In the genomic region with DNA sequence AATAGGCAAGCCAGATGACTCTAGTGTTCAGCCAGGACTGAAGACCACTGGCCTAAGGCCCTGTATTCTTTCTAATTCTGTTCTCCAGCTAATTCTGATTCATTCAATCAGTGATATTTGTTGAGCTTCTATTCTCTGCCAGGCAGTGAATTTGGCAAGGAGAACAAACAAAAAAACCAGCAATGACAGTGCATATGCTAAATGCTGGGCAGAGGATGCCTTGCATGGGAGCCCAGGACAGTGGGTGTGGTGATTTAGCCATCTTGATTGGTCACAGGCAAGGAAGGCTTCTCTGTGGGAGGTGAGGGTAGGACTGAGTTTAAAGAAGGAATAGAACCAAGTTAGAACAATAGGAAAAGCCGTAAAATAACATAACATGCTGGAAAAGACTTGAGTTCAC, we compare ENCODE assay signal across 21 cellular contexts. TPM values are rescaled to one million over a fixed set of nuclear protein-coding genes. Genes with fewer than 3 reads are reported as not detected.
"Had no signal": no experiment of that assay in that cellular context is flagged by ENCODE, and none has a peak within 500 bp of the region (broad histone marks: within the 10 kb centered on the region; RNA-seq: fewer than 3 reads in every experiment).

No MANE protein-coding gene starts in this region.

- H3K27ac ChIP-seq: breast epithelium had no signal

- H3K4me3 ChIP-seq: breast epithelium had no signal

- DNase-seq: activated CD4-positive, alpha-beta T cell treated with anti-CD3 and anti-CD28 coated beads for 48 hours; activated CD4-positive, alpha-beta T cell treated with anti-CD3 and anti-CD28 coated beads, Interleukin-2, amount 50 U/mL, for 4 hours; activated CD4-positive, CD25-positive, alpha-beta regulatory T cell treated with anti-CD3 and anti-CD28 coated beads, Interleukin-2, amount 50 U/mL, for 72 hours; activated CD8-positive, alpha-beta memory T cell treated with anti-CD3 and anti-CD28 coated beads, Interleukin-2, amount 50 U/mL, for 48 hours; activated CD8-positive, alpha-beta T cell treated with anti-CD3 and anti-CD28 coated beads, Interleukin-2, amount 10 ng/mL, durations not matched to agents 7 days and 5 days; activated effector memory CD4-positive, alpha-beta T cell treated with Interleukin-2 at 50 U/mL for 16 hours; activated naive CD4-positive, alpha-beta T cell; activated T-cell treated with anti-CD3 and anti-CD28 coated beads, Interleukin-2, amount 50 U/mL, for 1 hour; aorta; caudate nucleus; Karpas-422; NCI-H1048; NCI-H146; NCI-H187 treated with DMSO at 0.1 percent for 48 hours; NCI-H2081 treated with DMSO at 0.1 percent for 48 hours; NCI-H446; NCI-H524; SHP77 treated with DMSO at 0.1 percent for 48 hours had no signal

- H3K4me1 ChIP-seq: breast epithelium had no signal

- H3K27me3 ChIP-seq: breast epithelium had no signal

- ATAC-seq: activated CD8-positive, alpha-beta T cell treated with anti-CD3 and anti-CD28 coated beads, Interleukin-2, amount 10 ng/mL, durations not matched to agents 7 days and 5 days; WTC11 had no signal

- H3K36me3 ChIP-seq: breast epithelium had no signal

- H3K9me3 ChIP-seq: breast epithelium had no signal

RNA-seq across cellular contexts. Expression of gene SLC1A7, which starts 44.9 kb away (rescaled TPM):
- total RNA-seq: activated CD8-positive, alpha-beta T cell treated with anti-CD3 and anti-CD28 coated beads, Interleukin-2, amount 10 ng/mL, durations not matched to agents 7 days and 5 days; SK-MEL-5; WTC11 had no signal
